ENCODE assay signal across 11 cellular contexts in genomic region chr17:45705123-45706009, GRCh38.
DNase-seq lines count a peak whose midpoint lies in the region; FAIRE-seq and TF ChIP-seq lines count a peak whose summit lies in the region.
"Had no signal": no experiment of that assay in that cellular context is flagged by ENCODE, and none has a peak within 500 bp of the region (broad histone marks: within the 10 kb centered on the region; RNA-seq: fewer than 3 reads in every experiment).

No MANE protein-coding gene starts in this region.

- no peaks in the 10 kb centered on the region for H3K27me3 ChIP-seq in bronchial epithelial cell (ENCODE audit: control insufficient read depth, insufficient read depth, low read length)
- H3K27me3 ChIP-seq in prostate gland (replicated peaks; ENCODE audit: insufficient read depth), result no peaks in the 10 kb centered on the region
- no peaks in the 10 kb centered on the region for H3K27me3 ChIP-seq in adrenal gland

- TF ChIP-seq EP300 in Ishikawa (IDR thresholded peaks at IDR 0.05; ENCODE audit: borderline replicate concordance), result peak; percentile 48; the same call in 1 of the 2 replicates

- 64% methylated on average over 5 of the region's 5 CpGs for WGBS in prostate gland
- WGBS in adrenal gland, 4 donors, result 47 to 61% (median 56%) methylated on average over 5 of the region's 5 CpGs

- H3K4me3 ChIP-seq in bronchial epithelial cell (ENCODE audit: low read depth, low read length) (no peak overlapping the region), prostate gland (no peak overlapping the region), adrenal gland (no peak overlapping the region)

- H3K36me3 ChIP-seq in bronchial epithelial cell (ENCODE audit: control insufficient read depth, insufficient read depth, low read length) (no peaks in the 10 kb centered on the region), prostate gland (no peaks in the 10 kb centered on the region), adrenal gland (replicated peaks in 1 of 2) (no peaks in the 10 kb centered on the region)

- TF ChIP-seq CTCF in bronchial epithelial cell (IDR thresholded peaks at IDR 0.05; ENCODE audit: insufficient read depth, low read length, severe bottlenecking) (no peak), prostate gland (IDR thresholded peaks at IDR 0.05) (no peak), adrenal gland (IDR thresholded peaks at IDR 0.05) (no peak)

- FAIRE-seq in bronchial epithelial cell (lab: Jason Lieb, UNC), result peak; percentile 98

- TF ChIP-seq POLR2A in prostate gland (IDR thresholded peaks at IDR 0.05) (no peak), adrenal gland (IDR thresholded peaks at IDR 0.05) (no peak)

- intact Hi-C loops in prostate gland (cut with DNase I), result no loop called here
- intact Hi-C loops in adrenal gland (cut with DNase I), result no loop called here

- no peaks in the 10 kb centered on the region for H3K9me3 ChIP-seq in prostate gland
- no peaks in the 10 kb centered on the region for H3K9me3 ChIP-seq in adrenal gland (replicated peaks in 1 of 3)

- H3K27ac ChIP-seq in prostate gland (no peak overlapping the region), adrenal gland (no peak overlapping the region)
- H3K27ac ChIP-seq: VCaP had no signal

- DNase-seq in SIG-M5 treated with dmso at 0.1 percent for 504 hours (lab: John Stamatoyannopoulos, UW; ENCODE audit: unreplicated experiment) (peak; percentile 25), SIG-M5 (lab: John Stamatoyannopoulos, UW) (no peak), bronchial epithelial cell (ENCODE audit: low read depth) (peak; percentile 99), prostate gland (ENCODE audit: low spot score) (peak; percentile 5), adrenal gland (no peak), globus pallidus (ENCODE audit: low spot score) (no peak), MV-4-11 (lab: John Stamatoyannopoulos, UW) (no peak)
- DNase-seq: erythroblast, left ventricle myocardium superior had no signal

- H3K4me1 ChIP-seq in prostate gland (replicated peaks), result no peaks in the 10 kb centered on the region
- H3K4me1 ChIP-seq in adrenal gland (replicated peaks in 1 of 2), result no peaks in the 10 kb centered on the region

- TF ChIP-seq RAD21 in Ishikawa (IDR thresholded peaks at IDR 0.05; ENCODE audit: low read depth), result no peak

TF ChIP-seq in Ishikawa, 13 proteins besides CTCF, POLR2A, EP300 and RAD21:
- TF ChIP-seq REST (IDR thresholded peaks at IDR 0.05; ENCODE audit: low read depth), result no peak
- TF ChIP-seq EGR1 (IDR thresholded peaks at IDR 0.05), result peak; percentile 69
- no peak for TF ChIP-seq TAF1 (IDR thresholded peaks at IDR 0.05; ENCODE audit: low read depth)
- TF ChIP-seq TCF12 (IDR thresholded peaks at IDR 0.05; ENCODE audit: low read depth), result peak; percentile 44; the same call in 1 of the 2 replicates
- peak; percentile 71 for TF ChIP-seq TEAD4 (IDR thresholded peaks at IDR 0.05)
- TF ChIP-seq ZBTB7A (IDR thresholded peaks at IDR 0.05; ENCODE audit: low read depth), result 0 out of 2 replicates have a peak, but pooled peaks have one; percentile 35
- no peak for TF ChIP-seq YY1 (IDR thresholded peaks at IDR 0.05; ENCODE audit: low read depth)
- TF ChIP-seq NFIC (IDR thresholded peaks at IDR 0.05), result 0 out of 2 replicates have a peak, but pooled peaks have one; percentile 22

Comparison
In these comparisons a context has a peak if more than half of its experiments do, and no peak if none do; other contexts are left out.
1. DNase-seq: peak in SIG-M5 treated with dmso at 0.1 percent for 504 hours (single experiment), bronchial epithelial cell (single experiment) and prostate gland (single experiment); none in SIG-M5 (single experiment), adrenal gland (0 of 7), globus pallidus (single experiment) and MV-4-11 (single experiment).